8 cellular contexts compared by ENCODE assay signal in genomic region chr18:2848145-2848878, GRCh38. TPM values are rescaled to one million over a fixed set of nuclear protein-coding genes. Genes with fewer than 3 reads are reported as not detected.
DNase-seq lines count a peak whose midpoint lies in the region; ATAC-seq and TF ChIP-seq lines count a peak whose summit lies in the region.

No MANE protein-coding gene starts in this region.

- intact Hi-C loops in dorsolateral prefrontal cortex (cut with DNase I) = no loop called here

- POLR2A ChIA-PET in AG04449 (lab: Yijun Ruan, JAX) = no interaction called here
- POLR2A ChIA-PET in HEK293 (lab: Yijun Ruan, JAX) = interaction anchor here (0.5 kb wide), 1 partner anchor 31 kb away, joined by 7 read pairs; no protein-coding TSS in a partner anchor

- H3K9me3 ChIP-seq in HEK293 (ENCODE audit: control insufficient read depth, insufficient read depth, low read depth, low read length) = no peaks in the 10 kb centered on the region

- H3K27me3 Mint-ChIP-seq in natural killer cell treated with Interleukin-12 subunit alpha and Interleukin-12 subunit beta and Interleukin-15 and Interleukin-18, amount 100 ng/mL, for 72 hours = peaks cover 30 to 50% of the 10 kb centered on the region in 2 donors

- H3K4me1 Mint-ChIP-seq in natural killer cell treated with Interleukin-12 subunit alpha and Interleukin-12 subunit beta and Interleukin-15 and Interleukin-18, amount 100 ng/mL, for 72 hours (ENCODE audit: low read depth in 2 of 2) = peaks cover 19 to 32% of the 10 kb centered on the region in 2 donors

- peaks cover 4% of the 10 kb centered on the region; the same call in 1 of the 2 replicates for H3K4me1 ChIP-seq in HEK293 (ENCODE audit: control insufficient read depth, insufficient read depth, low read length)

- TF ChIP-seq CTCF in AG04449 (IDR thresholded peaks at IDR 0.05; ENCODE audit: insufficient read depth, low read length, missing control alignments) = no peak
- no peak for TF ChIP-seq CTCF in HEK293 (tag by site-specific recombination; IDR thresholded peaks at IDR 0.05)
- TF ChIP-seq CTCF in dorsolateral prefrontal cortex (IDR thresholded peaks at IDR 0.05 in 54 of 56, conservative IDR thresholded peaks at IDR 0.05 in 2 of 56; ENCODE audit: low read depth in 1 of 56, partially characterized antibody in 56 of 56) = no peak

- H3K27ac ChIP-seq in HEK293 (ENCODE audit: extremely low read depth, low read depth, low read length) = no peak overlapping the region
- H3K27ac ChIP-seq in dorsolateral prefrontal cortex = peak overlapping the region in 1 of 59 donors; percentile 57

- H3K36me3 Mint-ChIP-seq in natural killer cell treated with Interleukin-12 subunit alpha and Interleukin-12 subunit beta and Interleukin-15 and Interleukin-18, amount 100 ng/mL, for 72 hours = no peaks in the 10 kb centered on the region

- peak overlapping the region; percentile 68 for H3K4me3 ChIP-seq in AG04449 (ENCODE audit: low read depth, low read length)
- peak overlapping the region; percentile 53 for H3K4me3 ChIP-seq in HEK293 (ENCODE audit: low read depth, low read length)
- H3K4me3 ChIP-seq in dorsolateral prefrontal cortex = peak overlapping the region; percentile 18 to 75 (median 50)

- no peaks in the 10 kb centered on the region for H3K36me3 ChIP-seq in HEK293 (ENCODE audit: control insufficient read depth in 2 of 2, insufficient read depth in 1 of 2, low read length in 2 of 2)

- DNase-seq in AG04449 (ENCODE audit: low read depth, low spot score) = no peak
- DNase-seq in dorsolateral prefrontal cortex = no peak
- no peak for DNase-seq in natural killer cell treated with Interleukin-12 subunit alpha and Interleukin-12 subunit beta and Interleukin-15 and Interleukin-18, amount 100 ng/mL, for 72 hours (ENCODE audit: low spot score)
- no peak for DNase-seq in SHP77 (lab: John Stamatoyannopoulos, UW)
- DNase-seq in T1000 (lab: John Stamatoyannopoulos, UW) = no peak
- no peak for DNase-seq in activated CD4-positive, CD25-positive, alpha-beta regulatory T cell (lab: John Stamatoyannopoulos, UW)

- CTCF ChIA-PET in AG04449 (lab: Yijun Ruan, JAX) = interaction anchor here (0.7 kb wide), 1 partner anchor 61 kb away, joined by 3 read pairs; no protein-coding TSS in a partner anchor
- CTCF ChIA-PET in HEK293 (lab: Yijun Ruan, JAX) = interaction anchor here (0.7 to 1.0 kb wide), 2 partner anchors 28 to 374 kb away, joined by 3 to 4 read pairs; no protein-coding TSS in a partner anchor

- ATAC-seq in natural killer cell treated with Interleukin-12 subunit alpha and Interleukin-12 subunit beta and Interleukin-15 and Interleukin-18, amount 100 ng/mL, for 72 hours = no peak
- ATAC-seq in GM18907 (IDR thresholded peaks at IDR 0.05; ENCODE audit: unreplicated experiment) = no peak

- peak overlapping the region; percentile 86 for H3K4me3 Mint-ChIP-seq in natural killer cell treated with Interleukin-12 subunit alpha and Interleukin-12 subunit beta and Interleukin-15 and Interleukin-18, amount 100 ng/mL, for 72 hours

- no peak overlapping the region for H3K27ac Mint-ChIP-seq in natural killer cell treated with Interleukin-12 subunit alpha and Interleukin-12 subunit beta and Interleukin-15 and Interleukin-18, amount 100 ng/mL, for 72 hours

- H3K9me3 Mint-ChIP-seq in natural killer cell treated with Interleukin-12 subunit alpha and Interleukin-12 subunit beta and Interleukin-15 and Interleukin-18, amount 100 ng/mL, for 72 hours = no peaks in the 10 kb centered on the region

- H3K27me3 ChIP-seq in dorsolateral prefrontal cortex = peaks cover 0 to 64% (median 40%) of the 10 kb centered on the region in 45 donors

TF ChIP-seq in HEK293, 187 proteins besides CTCF, POLR2A, EP300 and RAD21:
- TF ChIP-seq PRDM10 (tag by site-specific recombination; IDR thresholded peaks at IDR 0.05) = peak; percentile 63
- TF ChIP-seq EGR2 (tag by site-specific recombination; IDR thresholded peaks at IDR 0.05; ENCODE audit: low read depth) = peak; percentile 69; the same call in 1 of the 2 replicates
- no peak for TF ChIP-seq ZNF549 (tag by site-specific recombination; IDR thresholded peaks at IDR 0.05)
- peak; percentile 79 for TF ChIP-seq ZFHX2 (tag by site-specific recombination; conservative IDR thresholded peaks at IDR 0.05)

RNA-seq across cellular contexts. Expression of gene EMILIN2, which starts 1.5 kb away (rescaled TPM):
- 1 to 10 TPM; 1.2 to 9.5 (median 2.9) TPM for total RNA-seq in dorsolateral prefrontal cortex
- total RNA-seq in natural killer cell treated with Interleukin-12 subunit alpha and Interleukin-12 subunit beta and Interleukin-15 and Interleukin-18, amount 100 ng/mL, for 72 hours = 10 to 100 TPM; 20.8 to 49.1 TPM
